Comparison of ENCODE assay signal across 15 cellular contexts in genomic region chr7:30524545-30524944, GRCh38.
DNase-seq lines count a peak whose midpoint lies in the region; ATAC-seq lines count a peak whose summit lies in the region.
"Had no signal": no experiment of that assay in that cellular context is flagged by ENCODE, and none has a peak within 500 bp of the region (broad histone marks: within the 10 kb centered on the region; RNA-seq: fewer than 3 reads in every experiment).

No MANE protein-coding gene starts in this region.

- no peak overlapping the region for H3K4me3 Mint-ChIP-seq in memory B cell

- H3K27me3 Mint-ChIP-seq in memory B cell: no peaks in the 10 kb centered on the region

- peak overlapping the region; percentile 35 for H3K27ac Mint-ChIP-seq in memory B cell

- H3K9me3 Mint-ChIP-seq in memory B cell: no peaks in the 10 kb centered on the region

- H3K4me1 Mint-ChIP-seq in memory B cell: peaks cover 8% of the 10 kb centered on the region

- peak; percentile 9 for DNase-seq in NCI-H2029 (lab: John Stamatoyannopoulos, UW)
- DNase-seq in NCI-H2029 treated with DMSO at 0.1 percent for 48 hours (lab: John Stamatoyannopoulos, UW): no peak
- peak; percentile 33 for DNase-seq in DMS53 treated with DMSO at 0.1 percent for 48 hours (lab: John Stamatoyannopoulos, UW; ENCODE audit: unreplicated experiment)
- peak; percentile 8 for DNase-seq in astrocyte of the hippocampus (ENCODE audit: low read depth, low spot score)
- DNase-seq in memory B cell (ENCODE audit: low spot score in 2 of 2): no peak
- DNase-seq in NK-92 (lab: John Stamatoyannopoulos, UW; ENCODE audit: unreplicated experiment): no peak
- DNase-seq in C1 segment of cervical spinal cord (lab: John Stamatoyannopoulos, UW): no peak
- no peak for DNase-seq in NCI-H2171 treated with DMSO at 0.1 percent for 48 hours (lab: John Stamatoyannopoulos, UW)
- DNase-seq: DMS 273 treated with DMSO at 0.1 percent for 48 hours, MG63, NCI-H1092 treated with DMSO at 0.1 percent for 48 hours, NCI-H1694, NCI-H524 had no signal

- no peak for ATAC-seq in memory B cell (ENCODE audit: low read depth)
- ATAC-seq: Right ventricle myocardium inferior, SK-N-SH treated with all-trans-retinoic acid at 6 μM for 48 hours had no signal

- H3K36me3 Mint-ChIP-seq in memory B cell: peaks cover 13% of the 10 kb centered on the region

Comparison
In these comparisons a context has a peak if more than half of its experiments do, and no peak if none do; other contexts are left out.
1. DNase-seq: peak in NCI-H2029 (single experiment), DMS53 treated with DMSO at 0.1 percent for 48 hours (single experiment) and astrocyte of the hippocampus (single experiment); none in NCI-H2029 treated with DMSO at 0.1 percent for 48 hours (single experiment), memory B cell (0 of 2), NK-92 (single experiment), C1 segment of cervical spinal cord (0 of 14) and NCI-H2171 treated with DMSO at 0.1 percent for 48 hours (single experiment).